11 cellular contexts compared by ENCODE assay signal in genomic region chr5:96220610-96221390, GRCh38.
DNase-seq lines count a peak whose midpoint lies in the region; ATAC-seq and TF ChIP-seq lines count a peak whose summit lies in the region.
"Had no signal": no experiment of that assay in that cellular context is flagged by ENCODE, and none has a peak within 500 bp of the region (broad histone marks: within the 10 kb centered on the region; RNA-seq: fewer than 3 reads in every experiment).

No MANE protein-coding gene starts in this region.

- H3K9me3 Mint-ChIP-seq in activated naive CD8-positive, alpha-beta T cell treated with anti-CD3 and anti-CD28 coated beads, Interleukin-2, amount 50 U/mL, for 24 hours = peaks cover 6% of the 10 kb centered on the region
- no peaks in the 10 kb centered on the region for H3K9me3 Mint-ChIP-seq in activated naive CD8-positive, alpha-beta T cell treated with anti-CD3 and anti-CD28 coated beads for 36 hours

- no peak overlapping the region for H3K4me3 ChIP-seq in brain microvascular endothelial cell (ENCODE audit: low read depth, low read length)

- in situ Hi-C loops in brain microvascular endothelial cell (cut with HindIII; ENCODE audit: low pct_ligation_motif_present, low sequenced_read_pairs) = no loop called here

- H3K27me3 Mint-ChIP-seq in activated naive CD8-positive, alpha-beta T cell treated with anti-CD3 and anti-CD28 coated beads, Interleukin-2, amount 50 U/mL, for 24 hours = peaks cover 11% of the 10 kb centered on the region
- H3K27me3 Mint-ChIP-seq in activated naive CD8-positive, alpha-beta T cell treated with anti-CD3 and anti-CD28 coated beads for 36 hours = peaks cover 2% of the 10 kb centered on the region

- no peaks in the 10 kb centered on the region for H3K36me3 Mint-ChIP-seq in activated naive CD8-positive, alpha-beta T cell treated with anti-CD3 and anti-CD28 coated beads, Interleukin-2, amount 50 U/mL, for 24 hours (ENCODE audit: low read depth)
- H3K36me3 Mint-ChIP-seq in activated naive CD8-positive, alpha-beta T cell treated with anti-CD3 and anti-CD28 coated beads for 36 hours = no peaks in the 10 kb centered on the region

- no peaks in the 10 kb centered on the region for H3K27me3 ChIP-seq in brain microvascular endothelial cell (replicated peaks)
- H3K27me3 ChIP-seq: neutrophil had no signal

- peak overlapping the region; percentile 84 for H3K27ac Mint-ChIP-seq in activated naive CD8-positive, alpha-beta T cell treated with anti-CD3 and anti-CD28 coated beads, Interleukin-2, amount 50 U/mL, for 24 hours
- H3K27ac Mint-ChIP-seq in activated naive CD8-positive, alpha-beta T cell treated with anti-CD3 and anti-CD28 coated beads for 36 hours = no peak overlapping the region

- peak overlapping the region; percentile 77 for H3K27ac ChIP-seq in brain microvascular endothelial cell
- H3K27ac ChIP-seq: neutrophil had no signal

- H3K4me3 Mint-ChIP-seq in activated naive CD8-positive, alpha-beta T cell treated with anti-CD3 and anti-CD28 coated beads, Interleukin-2, amount 50 U/mL, for 24 hours = no peak overlapping the region
- H3K4me3 Mint-ChIP-seq in activated naive CD8-positive, alpha-beta T cell treated with anti-CD3 and anti-CD28 coated beads for 36 hours = no peak overlapping the region

- no peak for TF ChIP-seq CTCF in brain microvascular endothelial cell (IDR thresholded peaks at IDR 0.05; ENCODE audit: low read depth, low read length, missing control alignments)

- DNase-seq in activated naive CD8-positive, alpha-beta T cell treated with anti-CD3 and anti-CD28 coated beads, Interleukin-2, amount 50 U/mL, for 24 hours = no peak
- DNase-seq in activated naive CD8-positive, alpha-beta T cell treated with anti-CD3 and anti-CD28 coated beads for 36 hours = no peak
- DNase-seq in brain microvascular endothelial cell = no peak
- DNase-seq in stimulated activated naive CD8-positive, alpha-beta T cell treated with anti-CD3 and anti-CD28 coated beads, Interleukin-15, Interleukin-2, amounts not matched to agents 100 U/mL and 50 U/mL, for 24 hours = no peak
- no peak for DNase-seq in midbrain (lab: John Stamatoyannopoulos, UW)
- DNase-seq in epidermal melanocyte (ENCODE audit: insufficient read length, low spot score) = no peak
- no peak for DNase-seq in SKM-1 treated with dmso at 0.1 percent for 144 hours (lab: John Stamatoyannopoulos, UW; ENCODE audit: unreplicated experiment)
- DNase-seq: aorta, C1 segment of cervical spinal cord had no signal

- peaks cover 18% of the 10 kb centered on the region for H3K4me1 Mint-ChIP-seq in activated naive CD8-positive, alpha-beta T cell treated with anti-CD3 and anti-CD28 coated beads, Interleukin-2, amount 50 U/mL, for 24 hours
- H3K4me1 Mint-ChIP-seq in activated naive CD8-positive, alpha-beta T cell treated with anti-CD3 and anti-CD28 coated beads for 36 hours = peaks cover 2% of the 10 kb centered on the region

- peak; percentile 76 for ATAC-seq in activated naive CD8-positive, alpha-beta T cell treated with anti-CD3 and anti-CD28 coated beads, Interleukin-2, amount 50 U/mL, for 24 hours
- peak; percentile 76 for ATAC-seq in HG03439 (IDR thresholded peaks at IDR 0.05; ENCODE audit: unreplicated experiment)
- peak; percentile 80 for ATAC-seq in stimulated activated naive CD8-positive, alpha-beta T cell treated with anti-CD3 and anti-CD28 coated beads, Interleukin-15, Interleukin-2, amounts not matched to agents 100 U/mL and 50 U/mL, for 24 hours

- no peaks in the 10 kb centered on the region for H3K36me3 ChIP-seq in brain microvascular endothelial cell (replicated peaks)
- H3K36me3 ChIP-seq: neutrophil had no signal
